Comparison of ENCODE assay signal across 1 cellular context in the genomic region with DNA sequence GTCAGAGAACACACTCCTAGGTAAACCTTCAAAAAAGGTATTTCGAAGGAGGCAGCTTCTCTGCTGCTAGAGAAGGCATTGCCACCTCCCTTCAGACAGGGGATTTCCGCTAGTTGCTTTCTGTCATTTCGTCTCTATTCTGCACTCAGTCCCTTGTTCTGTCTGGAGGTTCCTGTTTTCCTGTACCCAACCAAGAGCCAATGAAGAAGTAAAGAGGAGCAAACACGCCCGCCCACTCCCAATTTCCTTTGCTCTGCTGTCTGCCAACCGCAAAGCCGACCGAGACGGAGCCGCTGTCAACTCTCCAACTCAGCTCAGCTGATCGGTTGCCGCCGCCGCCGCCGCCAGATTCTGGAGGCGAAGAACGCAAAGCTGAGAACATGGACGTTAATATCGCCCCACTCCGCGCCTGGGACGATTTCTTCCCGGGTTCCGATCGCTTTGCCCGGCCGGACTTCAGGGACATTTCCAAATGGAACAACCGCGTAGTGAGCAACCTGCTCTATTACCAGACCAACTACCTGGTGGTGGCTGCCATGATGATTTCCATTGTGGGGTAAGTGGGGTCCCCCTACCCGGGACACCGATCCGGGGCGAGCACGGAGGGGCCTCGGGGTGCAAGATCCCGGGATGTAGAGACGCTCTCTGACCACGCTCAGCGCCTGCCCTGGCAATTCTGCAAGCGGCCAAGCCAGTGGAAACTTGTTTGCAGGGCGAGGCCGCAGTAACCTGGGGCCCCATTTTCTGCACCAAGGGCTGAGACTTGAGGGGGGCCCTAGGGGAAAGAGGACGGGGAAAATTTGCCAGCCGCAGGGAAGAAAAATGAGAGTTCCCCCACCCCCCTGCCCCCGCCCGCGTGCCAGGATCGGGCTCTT.
A peak's percentile ranks its signal among the peaks of the same experiment; 100 is the strongest.
TF ChIP-seq lines count a peak whose summit lies in the region.

A gene with protein sequence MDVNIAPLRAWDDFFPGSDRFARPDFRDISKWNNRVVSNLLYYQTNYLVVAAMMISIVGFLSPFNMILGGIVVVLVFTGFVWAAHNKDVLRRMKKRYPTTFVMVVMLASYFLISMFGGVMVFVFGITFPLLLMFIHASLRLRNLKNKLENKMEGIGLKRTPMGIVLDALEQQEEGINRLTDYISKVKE (plus strand): TSS at position 270 of the 875 bp plus-strand sequence. CDS start 111 bp downstream, at position 381.

TF ChIP-seq in HepG2, 621 proteins besides CTCF, POLR2A, EP300 and RAD21 (continued from another document):
- TF ChIP-seq, protein P1, sequence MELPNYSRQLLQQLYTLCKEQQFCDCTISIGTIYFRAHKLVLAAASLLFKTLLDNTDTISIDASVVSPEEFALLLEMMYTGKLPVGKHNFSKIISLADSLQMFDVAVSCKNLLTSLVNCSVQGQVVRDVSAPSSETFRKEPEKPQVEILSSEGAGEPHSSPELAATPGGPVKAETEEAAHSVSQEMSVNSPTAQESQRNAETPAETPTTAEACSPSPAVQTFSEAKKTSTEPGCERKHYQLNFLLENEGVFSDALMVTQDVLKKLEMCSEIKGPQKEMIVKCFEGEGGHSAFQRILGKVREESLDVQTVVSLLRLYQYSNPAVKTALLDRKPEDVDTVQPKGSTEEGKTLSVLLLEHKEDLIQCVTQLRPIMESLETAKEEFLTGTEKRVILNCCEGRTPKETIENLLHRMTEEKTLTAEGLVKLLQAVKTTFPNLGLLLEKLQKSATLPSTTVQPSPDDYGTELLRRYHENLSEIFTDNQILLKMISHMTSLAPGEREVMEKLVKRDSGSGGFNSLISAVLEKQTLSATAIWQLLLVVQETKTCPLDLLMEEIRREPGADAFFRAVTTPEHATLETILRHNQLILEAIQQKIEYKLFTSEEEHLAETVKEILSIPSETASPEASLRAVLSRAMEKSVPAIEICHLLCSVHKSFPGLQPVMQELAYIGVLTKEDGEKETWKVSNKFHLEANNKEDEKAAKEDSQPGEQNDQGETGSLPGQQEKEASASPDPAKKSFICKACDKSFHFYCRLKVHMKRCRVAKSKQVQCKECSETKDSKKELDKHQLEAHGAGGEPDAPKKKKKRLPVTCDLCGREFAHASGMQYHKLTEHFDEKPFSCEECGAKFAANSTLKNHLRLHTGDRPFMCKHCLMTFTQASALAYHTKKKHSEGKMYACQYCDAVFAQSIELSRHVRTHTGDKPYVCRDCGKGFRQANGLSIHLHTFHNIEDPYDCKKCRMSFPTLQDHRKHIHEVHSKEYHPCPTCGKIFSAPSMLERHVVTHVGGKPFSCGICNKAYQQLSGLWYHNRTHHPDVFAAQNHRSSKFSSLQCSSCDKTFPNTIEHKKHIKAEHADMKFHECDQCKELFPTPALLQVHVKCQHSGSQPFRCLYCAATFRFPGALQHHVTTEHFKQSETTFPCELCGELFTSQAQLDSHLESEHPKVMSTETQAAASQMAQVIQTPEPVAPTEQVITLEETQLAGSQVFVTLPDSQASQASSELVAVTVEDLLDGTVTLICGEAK (IDR thresholded peaks at IDR 0.05): no peak
- TF ChIP-seq, protein P1 (CRISPR knock-in tag; IDR thresholded peaks at IDR 0.05): no peak
- no peak; the same call in 1 of the 2 replicates for TF ChIP-seq KDM5B (CRISPR knock-in tag; IDR thresholded peaks at IDR 0.05; ENCODE audit: borderline replicate concordance)
- TF ChIP-seq, protein P2, sequence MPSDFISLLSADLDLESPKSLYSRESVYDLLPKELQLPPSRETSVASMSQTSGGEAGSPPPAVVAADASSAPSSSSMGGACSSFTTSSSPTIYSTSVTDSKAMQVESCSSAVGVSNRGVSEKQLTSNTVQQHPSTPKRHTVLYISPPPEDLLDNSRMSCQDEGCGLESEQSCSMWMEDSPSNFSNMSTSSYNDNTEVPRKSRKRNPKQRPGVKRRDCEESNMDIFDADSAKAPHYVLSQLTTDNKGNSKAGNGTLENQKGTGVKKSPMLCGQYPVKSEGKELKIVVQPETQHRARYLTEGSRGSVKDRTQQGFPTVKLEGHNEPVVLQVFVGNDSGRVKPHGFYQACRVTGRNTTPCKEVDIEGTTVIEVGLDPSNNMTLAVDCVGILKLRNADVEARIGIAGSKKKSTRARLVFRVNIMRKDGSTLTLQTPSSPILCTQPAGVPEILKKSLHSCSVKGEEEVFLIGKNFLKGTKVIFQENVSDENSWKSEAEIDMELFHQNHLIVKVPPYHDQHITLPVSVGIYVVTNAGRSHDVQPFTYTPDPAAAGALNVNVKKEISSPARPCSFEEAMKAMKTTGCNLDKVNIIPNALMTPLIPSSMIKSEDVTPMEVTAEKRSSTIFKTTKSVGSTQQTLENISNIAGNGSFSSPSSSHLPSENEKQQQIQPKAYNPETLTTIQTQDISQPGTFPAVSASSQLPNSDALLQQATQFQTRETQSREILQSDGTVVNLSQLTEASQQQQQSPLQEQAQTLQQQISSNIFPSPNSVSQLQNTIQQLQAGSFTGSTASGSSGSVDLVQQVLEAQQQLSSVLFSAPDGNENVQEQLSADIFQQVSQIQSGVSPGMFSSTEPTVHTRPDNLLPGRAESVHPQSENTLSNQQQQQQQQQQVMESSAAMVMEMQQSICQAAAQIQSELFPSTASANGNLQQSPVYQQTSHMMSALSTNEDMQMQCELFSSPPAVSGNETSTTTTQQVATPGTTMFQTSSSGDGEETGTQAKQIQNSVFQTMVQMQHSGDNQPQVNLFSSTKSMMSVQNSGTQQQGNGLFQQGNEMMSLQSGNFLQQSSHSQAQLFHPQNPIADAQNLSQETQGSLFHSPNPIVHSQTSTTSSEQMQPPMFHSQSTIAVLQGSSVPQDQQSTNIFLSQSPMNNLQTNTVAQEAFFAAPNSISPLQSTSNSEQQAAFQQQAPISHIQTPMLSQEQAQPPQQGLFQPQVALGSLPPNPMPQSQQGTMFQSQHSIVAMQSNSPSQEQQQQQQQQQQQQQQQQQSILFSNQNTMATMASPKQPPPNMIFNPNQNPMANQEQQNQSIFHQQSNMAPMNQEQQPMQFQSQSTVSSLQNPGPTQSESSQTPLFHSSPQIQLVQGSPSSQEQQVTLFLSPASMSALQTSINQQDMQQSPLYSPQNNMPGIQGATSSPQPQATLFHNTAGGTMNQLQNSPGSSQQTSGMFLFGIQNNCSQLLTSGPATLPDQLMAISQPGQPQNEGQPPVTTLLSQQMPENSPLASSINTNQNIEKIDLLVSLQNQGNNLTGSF (CRISPR knock-in tag; IDR thresholded peaks at IDR 0.05): no peak
- no peak for TF ChIP-seq SOX6 (IDR thresholded peaks at IDR 0.05)
- peak; percentile 52; the same call in 1 of the 2 replicates for TF ChIP-seq SOX6 (CRISPR knock-in tag; IDR thresholded peaks at IDR 0.05)
- TF ChIP-seq, protein P3, sequence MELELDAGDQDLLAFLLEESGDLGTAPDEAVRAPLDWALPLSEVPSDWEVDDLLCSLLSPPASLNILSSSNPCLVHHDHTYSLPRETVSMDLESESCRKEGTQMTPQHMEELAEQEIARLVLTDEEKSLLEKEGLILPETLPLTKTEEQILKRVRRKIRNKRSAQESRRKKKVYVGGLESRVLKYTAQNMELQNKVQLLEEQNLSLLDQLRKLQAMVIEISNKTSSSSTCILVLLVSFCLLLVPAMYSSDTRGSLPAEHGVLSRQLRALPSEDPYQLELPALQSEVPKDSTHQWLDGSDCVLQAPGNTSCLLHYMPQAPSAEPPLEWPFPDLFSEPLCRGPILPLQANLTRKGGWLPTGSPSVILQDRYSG (CRISPR knock-in tag; IDR thresholded peaks at IDR 0.05): no peak
- no peak for TF ChIP-seq ZNF225 (CRISPR knock-in tag; IDR thresholded peaks at IDR 0.05)
- no peak for TF ChIP-seq ARNT (IDR thresholded peaks at IDR 0.05)
- TF ChIP-seq ZNF34 (CRISPR knock-in tag; IDR thresholded peaks at IDR 0.05; ENCODE audit: borderline replicate concordance): no peak
- peak; percentile 46; the same call in 1 of the 2 replicates for TF ChIP-seq CBFB (CRISPR knock-in tag; IDR thresholded peaks at IDR 0.05)
- TF ChIP-seq, protein P4, sequence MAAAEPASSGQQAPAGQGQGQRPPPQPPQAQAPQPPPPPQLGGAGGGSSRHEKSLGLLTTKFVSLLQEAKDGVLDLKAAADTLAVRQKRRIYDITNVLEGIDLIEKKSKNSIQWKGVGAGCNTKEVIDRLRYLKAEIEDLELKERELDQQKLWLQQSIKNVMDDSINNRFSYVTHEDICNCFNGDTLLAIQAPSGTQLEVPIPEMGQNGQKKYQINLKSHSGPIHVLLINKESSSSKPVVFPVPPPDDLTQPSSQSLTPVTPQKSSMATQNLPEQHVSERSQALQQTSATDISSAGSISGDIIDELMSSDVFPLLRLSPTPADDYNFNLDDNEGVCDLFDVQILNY (CRISPR knock-in tag; conservative IDR thresholded peaks at IDR 0.05): no peak
- TF ChIP-seq NR2F6 (IDR thresholded peaks at IDR 0.05): no peak
- no peak; the same call in 1 of the 2 replicates for TF ChIP-seq NR2F6 (CRISPR knock-in tag; IDR thresholded peaks at IDR 0.05)
- no peak for TF ChIP-seq GZF1 (CRISPR knock-in tag; IDR thresholded peaks at IDR 0.05)
- TF ChIP-seq SP5 (CRISPR knock-in tag; IDR thresholded peaks at IDR 0.05; ENCODE audit: borderline replicate concordance, low read depth): no peak; the same call in 1 of the 2 replicates
- TF ChIP-seq KDM4B (CRISPR knock-in tag; IDR thresholded peaks at IDR 0.05): 0 out of 2 replicates have a peak, but pooled peaks have one; percentile 32
- peak; percentile 81; the same call in 1 of the 2 replicates for TF ChIP-seq HOXA3 (CRISPR knock-in tag; IDR thresholded peaks at IDR 0.05)
- TF ChIP-seq KLF12 (CRISPR knock-in tag; IDR thresholded peaks at IDR 0.05; ENCODE audit: borderline replicate concordance): no peak
- no peak for TF ChIP-seq ZNF761 (CRISPR knock-in tag; conservative IDR thresholded peaks at IDR 0.05)
- TF ChIP-seq ZMYM3 (CRISPR knock-in tag; IDR thresholded peaks at IDR 0.05): peak; percentile 69; the same call in 1 of the 2 replicates
- TF ChIP-seq NR1H2 (CRISPR knock-in tag; IDR thresholded peaks at IDR 0.05; ENCODE audit: borderline replicate concordance, low read depth): no peak
- no peak for TF ChIP-seq HOXD1 (CRISPR knock-in tag; IDR thresholded peaks at IDR 0.05)
- TF ChIP-seq, protein P5, sequence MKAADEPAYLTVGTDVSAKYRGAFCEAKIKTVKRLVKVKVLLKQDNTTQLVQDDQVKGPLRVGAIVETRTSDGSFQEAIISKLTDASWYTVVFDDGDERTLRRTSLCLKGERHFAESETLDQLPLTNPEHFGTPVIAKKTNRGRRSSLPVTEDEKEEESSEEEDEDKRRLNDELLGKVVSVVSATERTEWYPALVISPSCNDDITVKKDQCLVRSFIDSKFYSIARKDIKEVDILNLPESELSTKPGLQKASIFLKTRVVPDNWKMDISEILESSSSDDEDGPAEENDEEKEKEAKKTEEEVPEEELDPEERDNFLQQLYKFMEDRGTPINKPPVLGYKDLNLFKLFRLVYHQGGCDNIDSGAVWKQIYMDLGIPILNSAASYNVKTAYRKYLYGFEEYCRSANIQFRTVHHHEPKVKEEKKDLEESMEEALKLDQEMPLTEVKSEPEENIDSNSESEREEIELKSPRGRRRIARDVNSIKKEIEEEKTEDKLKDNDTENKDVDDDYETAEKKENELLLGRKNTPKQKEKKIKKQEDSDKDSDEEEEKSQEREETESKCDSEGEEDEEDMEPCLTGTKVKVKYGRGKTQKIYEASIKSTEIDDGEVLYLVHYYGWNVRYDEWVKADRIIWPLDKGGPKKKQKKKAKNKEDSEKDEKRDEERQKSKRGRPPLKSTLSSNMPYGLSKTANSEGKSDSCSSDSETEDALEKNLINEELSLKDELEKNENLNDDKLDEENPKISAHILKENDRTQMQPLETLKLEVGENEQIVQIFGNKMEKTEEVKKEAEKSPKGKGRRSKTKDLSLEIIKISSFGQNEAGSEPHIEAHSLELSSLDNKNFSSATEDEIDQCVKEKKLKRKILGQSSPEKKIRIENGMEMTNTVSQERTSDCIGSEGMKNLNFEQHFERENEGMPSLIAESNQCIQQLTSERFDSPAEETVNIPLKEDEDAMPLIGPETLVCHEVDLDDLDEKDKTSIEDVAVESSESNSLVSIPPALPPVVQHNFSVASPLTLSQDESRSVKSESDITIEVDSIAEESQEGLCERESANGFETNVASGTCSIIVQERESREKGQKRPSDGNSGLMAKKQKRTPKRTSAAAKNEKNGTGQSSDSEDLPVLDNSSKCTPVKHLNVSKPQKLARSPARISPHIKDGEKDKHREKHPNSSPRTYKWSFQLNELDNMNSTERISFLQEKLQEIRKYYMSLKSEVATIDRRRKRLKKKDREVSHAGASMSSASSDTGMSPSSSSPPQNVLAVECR (CRISPR knock-in tag; IDR thresholded peaks at IDR 0.05; ENCODE audit: borderline replicate concordance): peak; percentile 84
- TF ChIP-seq ZNF577 (CRISPR knock-in tag; IDR thresholded peaks at IDR 0.05; ENCODE audit: borderline replicate concordance, low read depth): no peak
- TF ChIP-seq FOXJ3 (CRISPR knock-in tag; IDR thresholded peaks at IDR 0.05; ENCODE audit: borderline replicate concordance): no peak
- TF ChIP-seq HES4 (CRISPR knock-in tag; IDR thresholded peaks at IDR 0.05; ENCODE audit: borderline replicate concordance): no peak
- no peak for TF ChIP-seq RBAK (CRISPR knock-in tag; IDR thresholded peaks at IDR 0.05)
- no peak for TF ChIP-seq ZNF205 (CRISPR knock-in tag; IDR thresholded peaks at IDR 0.05)
- no peak for TF ChIP-seq NPAS2 (CRISPR knock-in tag; IDR thresholded peaks at IDR 0.05; ENCODE audit: borderline replicate concordance)
- no peak for TF ChIP-seq MBNL3 (CRISPR knock-in tag; conservative IDR thresholded peaks at IDR 0.05)
- TF ChIP-seq ZNF570 (CRISPR knock-in tag; IDR thresholded peaks at IDR 0.05; ENCODE audit: borderline replicate concordance): no peak
- no peak; the same call in 1 of the 2 replicates for TF ChIP-seq RXRB (CRISPR knock-in tag; IDR thresholded peaks at IDR 0.05; ENCODE audit: borderline replicate concordance)
- no peak for TF ChIP-seq POLR2G (IDR thresholded peaks at IDR 0.05; ENCODE audit: low read depth, low read length)
